13 cellular contexts compared by ENCODE assay signal in the genomic region with DNA sequence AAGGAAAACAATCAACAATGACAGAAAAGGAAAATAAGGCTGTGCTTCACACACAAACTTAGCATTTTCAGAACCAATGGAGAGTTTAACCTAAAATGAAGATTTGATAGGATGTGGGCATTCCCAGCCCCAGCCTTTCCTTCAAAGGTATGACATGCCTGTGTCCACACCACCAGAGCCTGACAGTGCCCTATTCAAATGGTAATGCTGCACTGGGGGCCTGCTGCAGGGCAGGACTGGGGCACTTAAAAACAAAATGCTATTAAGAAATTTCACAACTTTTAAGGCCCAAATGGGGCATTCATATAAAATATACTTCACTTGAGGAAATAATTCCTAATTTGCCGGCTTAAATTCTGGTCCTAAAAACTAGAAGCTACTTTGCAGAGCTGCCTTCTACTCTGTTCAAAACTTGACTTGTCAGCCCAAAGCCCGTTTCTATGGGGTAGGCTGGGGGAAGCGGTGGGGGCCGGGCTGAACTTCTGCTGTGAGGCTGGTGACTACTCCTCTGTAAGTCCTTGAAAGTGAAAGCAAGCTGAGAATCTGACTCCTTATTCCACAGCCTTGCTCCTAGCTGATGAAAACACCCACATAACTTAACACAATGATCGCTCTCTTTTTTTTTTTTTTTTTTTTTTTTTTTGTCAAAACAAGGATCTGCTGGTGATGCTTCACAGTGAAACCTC. TPM values are rescaled to one million over a fixed set of nuclear protein-coding genes. Genes with fewer than 3 reads are reported as not detected.
DNase-seq lines count a peak whose midpoint lies in the region; ATAC-seq and TF ChIP-seq lines count a peak whose summit lies in the region.
"Had no signal": no experiment of that assay in that cellular context is flagged by ENCODE, and none has a peak within 500 bp of the region (broad histone marks: within the 10 kb centered on the region; RNA-seq: fewer than 3 reads in every experiment).

No MANE protein-coding gene starts in this region.

- H3K9me3 ChIP-seq in sigmoid colon (no peaks in the 10 kb centered on the region), aorta (ENCODE audit: control insufficient read depth, low read length) (no peaks in the 10 kb centered on the region)

- ATAC-seq in aorta (ENCODE audit: low FRiP score) (no peak), HG03139 (IDR thresholded peaks at IDR 0.05; ENCODE audit: unreplicated experiment) (no peak), GM21737 (IDR thresholded peaks at IDR 0.05; ENCODE audit: unreplicated experiment) (no peak)

- no peaks in the 10 kb centered on the region for H3K4me1 Mint-ChIP-seq in T-helper 1 cell treated with Interleukin-12 subunit alpha and Interleukin-12 subunit beta and Interleukin-4 antibody, amounts not matched to agents 30 μg/mL and 1 μg/mL, for 36 hours (ENCODE audit: low read depth)
- H3K4me1 Mint-ChIP-seq: central memory CD8-positive, alpha-beta T cell had no signal

- H3K4me3 ChIP-seq in fibroblast of villous mesenchyme (ENCODE audit: low read depth, low read length) (no peak overlapping the region), sigmoid colon (no peak overlapping the region), aorta (ENCODE audit: low read length in 2 of 2) (no peak overlapping the region)

- H3K27ac Mint-ChIP-seq in T-helper 1 cell treated with Interleukin-12 subunit alpha and Interleukin-12 subunit beta and Interleukin-4 antibody, amounts not matched to agents 30 μg/mL and 1 μg/mL, for 36 hours: peak overlapping the region; percentile 15

- no peak for TF ChIP-seq EP300 in sigmoid colon (IDR thresholded peaks at IDR 0.05)

- no peak for TF ChIP-seq POLR2A in sigmoid colon (IDR thresholded peaks at IDR 0.05)

- H3K9me3 Mint-ChIP-seq in T-helper 1 cell treated with Interleukin-12 subunit alpha and Interleukin-12 subunit beta and Interleukin-4 antibody, amounts not matched to agents 30 μg/mL and 1 μg/mL, for 36 hours: no peaks in the 10 kb centered on the region
- H3K9me3 Mint-ChIP-seq: central memory CD8-positive, alpha-beta T cell had no signal

- H3K27ac ChIP-seq in sigmoid colon (peak overlapping the region; percentile 69 to 78 (median 75)), aorta (ENCODE audit: low read depth in 1 of 2, low read length in 2 of 2) (no peak overlapping the region)
- H3K27ac ChIP-seq: 22Rv1 had no signal

- H3K27me3 Mint-ChIP-seq in T-helper 1 cell treated with Interleukin-12 subunit alpha and Interleukin-12 subunit beta and Interleukin-4 antibody, amounts not matched to agents 30 μg/mL and 1 μg/mL, for 36 hours (ENCODE audit: low read depth): no peaks in the 10 kb centered on the region
- H3K27me3 Mint-ChIP-seq: central memory CD8-positive, alpha-beta T cell had no signal

- H3K36me3 ChIP-seq in sigmoid colon: peaks cover 0 to 35% (median 3%) of the 10 kb centered on the region in 4 donors
- H3K36me3 ChIP-seq in aorta (ENCODE audit: control insufficient read depth in 1 of 2, insufficient read depth in 2 of 2, low read length in 1 of 2): peaks cover 1 to 22% of the 10 kb centered on the region in 2 donors

- peaks cover 29% of the 10 kb centered on the region for H3K36me3 Mint-ChIP-seq in T-helper 1 cell treated with Interleukin-12 subunit alpha and Interleukin-12 subunit beta and Interleukin-4 antibody, amounts not matched to agents 30 μg/mL and 1 μg/mL, for 36 hours (ENCODE audit: low read depth)

- 68 to 86% methylated on average over 5 of the region's 5 CpGs for WGBS in sigmoid colon, 2 donors
- 66 to 67% methylated on average over 5 of the region's 5 CpGs for WGBS in aorta, 2 donors

- no peak for DNase-seq in T-helper 1 cell
- DNase-seq in activated CD4-positive, alpha-beta T cell treated with anti-CD3 and anti-CD28 coated beads, Interleukin-2, amount 50 U/mL, for 48 hours: peak; percentile 11 to 21
- peak; percentile 60 for DNase-seq in fibroblast of villous mesenchyme (ENCODE audit: low read depth)
- DNase-seq in sigmoid colon: no peak
- no peak for DNase-seq in aorta
- DNase-seq: GDM1, Karpas-422, NCI-H526 had no signal

- H3K4me1 ChIP-seq in sigmoid colon (peaks cover 0 to 34% (median 25%) of the 10 kb centered on the region in 4 donors), aorta (ENCODE audit: control insufficient read depth in 1 of 2, insufficient read depth in 2 of 2, low read length in 2 of 2) (no peaks in the 10 kb centered on the region)

- H3K27me3 ChIP-seq in sigmoid colon: no peaks in the 10 kb centered on the region
- H3K27me3 ChIP-seq in aorta (ENCODE audit: control insufficient read depth in 1 of 2, insufficient read depth in 2 of 2, low read length in 1 of 2): no peaks in the 10 kb centered on the region

- H3K4me3 Mint-ChIP-seq in T-helper 1 cell treated with Interleukin-12 subunit alpha and Interleukin-12 subunit beta and Interleukin-4 antibody, amounts not matched to agents 30 μg/mL and 1 μg/mL, for 36 hours: no peak overlapping the region
- H3K4me3 Mint-ChIP-seq: central memory CD8-positive, alpha-beta T cell had no signal

- TF ChIP-seq CTCF in fibroblast of villous mesenchyme (IDR thresholded peaks at IDR 0.05; ENCODE audit: insufficient read depth, low read depth, low read length): no peak
- TF ChIP-seq CTCF in sigmoid colon (IDR thresholded peaks at IDR 0.05): no peak

- intact Hi-C loops in sigmoid colon (cut with DNase I): no loop called here
- intact Hi-C loops in aorta (cut with DNase I): no loop called here

RNA-seq across cellular contexts. Expression of a gene that starts 31.0 kb away (rescaled TPM):
- total RNA-seq in fibroblast of villous mesenchyme (483 and 591 TPM in 2 replicates), sigmoid colon (100 to 1,000 TPM; 138 to 253 (median 185) TPM), aorta (100 to 1,000 TPM; 109 to 183 TPM)
- polyA plus RNA-seq in sigmoid colon (100 to 1,000 TPM in 2 of 3 donors, 10 to 100 TPM in 1; 88.9 to 305 (median 102) TPM), aorta (100 to 1,000 TPM in 1 of 2 donors, 10 to 100 TPM in 1; 92.4 to 208 TPM)

Comparison
In these comparisons a context has a peak if more than half of its experiments do, and no peak if none do; other contexts are left out.
1. DNase-seq: peak in activated CD4-positive, alpha-beta T cell treated with anti-CD3 and anti-CD28 coated beads, Interleukin-2, amount 50 U/mL, for 48 hours (2 of 2) and fibroblast of villous mesenchyme (single experiment); none in T-helper 1 cell (0 of 5), sigmoid colon (single experiment) and aorta (0 of 2).
2. H3K27ac ChIP-seq: peak in sigmoid colon (4 of 4); none in aorta (0 of 2).